19 cellular contexts compared by ENCODE assay signal in genomic region chr3:25635038-25635437, GRCh38. TPM values are rescaled to one million over a fixed set of nuclear protein-coding genes. Genes with fewer than 3 reads are reported as not detected.
A peak's percentile ranks its signal among the peaks of the same experiment; 100 is the strongest.
DNase-seq lines count a peak whose midpoint lies in the region; ATAC-seq, FAIRE-seq and TF ChIP-seq lines count a peak whose summit lies in the region.
"Had no signal": no experiment of that assay in that cellular context is flagged by ENCODE, and none has a peak within 500 bp of the region (broad histone marks: within the 10 kb centered on the region; RNA-seq: fewer than 3 reads in every experiment).

No MANE protein-coding gene starts in this region.

- no peak overlapping the region for H3K4me3 ChIP-seq in naive thymus-derived CD4-positive, alpha-beta T cell (ENCODE audit: low read length)
- H3K4me3 ChIP-seq in breast epithelium: no peak overlapping the region
- H3K4me3 ChIP-seq: GM12878 had no signal

- H3K9me3 Mint-ChIP-seq in T-helper 2 cell treated with Interferon-gamma antibody and Interleukin-4, amounts not matched to agents 5 μg/mL and 100 μg/mL, for 36 hours: no peaks in the 10 kb centered on the region
- no peaks in the 10 kb centered on the region for H3K9me3 Mint-ChIP-seq in dendritic cell treated with granulocyte-macrophage colony-stimulating factor and Interleukin-4, amounts not matched to agents 40 ng/mL and 50 ng/mL, for 4 days
- H3K9me3 Mint-ChIP-seq in naive thymus-derived CD4-positive, alpha-beta T cell: no peaks in the 10 kb centered on the region
- H3K9me3 Mint-ChIP-seq: HFFc6 had no signal

- peak overlapping the region; percentile 15 for H3K27ac Mint-ChIP-seq in T-helper 2 cell treated with Interferon-gamma antibody and Interleukin-4, amounts not matched to agents 5 μg/mL and 100 μg/mL, for 36 hours
- peak overlapping the region; percentile 24 for H3K27ac Mint-ChIP-seq in dendritic cell treated with granulocyte-macrophage colony-stimulating factor and Interleukin-4, amounts not matched to agents 40 ng/mL and 50 ng/mL, for 4 days
- H3K27ac Mint-ChIP-seq in naive thymus-derived CD4-positive, alpha-beta T cell: peak overlapping the region in 6 of 9 donors; percentile 9 to 81 (median 60)
- H3K27ac Mint-ChIP-seq: HFFc6 had no signal

- H3K36me3 Mint-ChIP-seq in T-helper 2 cell treated with Interferon-gamma antibody and Interleukin-4, amounts not matched to agents 5 μg/mL and 100 μg/mL, for 36 hours (ENCODE audit: low read depth): peaks cover 57% of the 10 kb centered on the region
- peaks cover 58% of the 10 kb centered on the region for H3K36me3 Mint-ChIP-seq in dendritic cell treated with granulocyte-macrophage colony-stimulating factor and Interleukin-4, amounts not matched to agents 40 ng/mL and 50 ng/mL, for 4 days (ENCODE audit: low read depth)
- peaks cover 11 to 47% (median 21%) of the 10 kb centered on the region in 5 donors for H3K36me3 Mint-ChIP-seq in naive thymus-derived CD4-positive, alpha-beta T cell

- H3K27ac ChIP-seq in naive thymus-derived CD4-positive, alpha-beta T cell (ENCODE audit: low read depth, low read length): peak overlapping the region; percentile 23
- H3K27ac ChIP-seq in breast epithelium: no peak overlapping the region
- H3K27ac ChIP-seq: 22Rv1 had no signal

- no peak for DNase-seq in T-helper 2 cell treated with Interferon-gamma antibody and Interleukin-4, amounts not matched to agents 5 μg/mL and 100 μg/mL, for 36 hours (ENCODE audit: low spot score)
- DNase-seq in T-helper 2 cell: no peak
- DNase-seq in naive thymus-derived CD4-positive, alpha-beta T cell: no peak
- no peak for DNase-seq in breast epithelium (ENCODE audit: low spot score in 2 of 2)
- DNase-seq: BE2C; DND-41; GDM1; HFFc6; NCI-H1105 treated with DMSO at 0.1 percent for 48 hours; NCI-H187; NK-92 treated with Interleukin-12 subunit alpha and Interleukin-12 subunit beta, amount 100 ng/mL, for 24 hours; SIG-M5 had no signal

- H3K4me3 Mint-ChIP-seq in T-helper 2 cell treated with Interferon-gamma antibody and Interleukin-4, amounts not matched to agents 5 μg/mL and 100 μg/mL, for 36 hours: no peak overlapping the region
- H3K4me3 Mint-ChIP-seq in dendritic cell treated with granulocyte-macrophage colony-stimulating factor and Interleukin-4, amounts not matched to agents 40 ng/mL and 50 ng/mL, for 4 days: no peak overlapping the region
- no peak overlapping the region for H3K4me3 Mint-ChIP-seq in naive thymus-derived CD4-positive, alpha-beta T cell
- H3K4me3 Mint-ChIP-seq: HFFc6 had no signal

- no peaks in the 10 kb centered on the region for H3K27me3 ChIP-seq in naive thymus-derived CD4-positive, alpha-beta T cell (ENCODE audit: control insufficient read depth in 2 of 2, insufficient read depth in 2 of 2, low read length in 2 of 2)
- no peaks in the 10 kb centered on the region for H3K27me3 ChIP-seq in breast epithelium
- H3K27me3 ChIP-seq: BE2C had no signal

- POLR2A ChIA-PET in naive thymus-derived CD4-positive, alpha-beta T cell (lab: Charles Lee): interaction anchor here (1.6 kb wide), 1 partner anchor 31 kb away, joined by 3 read pairs; no protein-coding TSS in a partner anchor

- peaks cover 7 to 54% (median 41%) of the 10 kb centered on the region in 3 experiments for H3K36me3 ChIP-seq in naive thymus-derived CD4-positive, alpha-beta T cell (ENCODE audit: control insufficient read depth in 2 of 3, insufficient read depth in 3 of 3, low read length in 3 of 3)
- H3K36me3 ChIP-seq in breast epithelium: peaks cover 10% of the 10 kb centered on the region
- H3K36me3 ChIP-seq: BE2C had no signal

- H3K4me1 ChIP-seq in naive thymus-derived CD4-positive, alpha-beta T cell (ENCODE audit: control insufficient read depth in 2 of 2, insufficient read depth in 2 of 2, low read length in 2 of 2): no peaks in the 10 kb centered on the region
- H3K4me1 ChIP-seq in breast epithelium: no peaks in the 10 kb centered on the region
- H3K4me1 ChIP-seq: BE2C had no signal

- H3K4me1 Mint-ChIP-seq in T-helper 2 cell treated with Interferon-gamma antibody and Interleukin-4, amounts not matched to agents 5 μg/mL and 100 μg/mL, for 36 hours (ENCODE audit: low read depth): peaks cover 12% of the 10 kb centered on the region
- no peaks in the 10 kb centered on the region for H3K4me1 Mint-ChIP-seq in dendritic cell treated with granulocyte-macrophage colony-stimulating factor and Interleukin-4, amounts not matched to agents 40 ng/mL and 50 ng/mL, for 4 days (ENCODE audit: low read depth)
- H3K4me1 Mint-ChIP-seq in naive thymus-derived CD4-positive, alpha-beta T cell: peaks cover 7 to 22% (median 14%) of the 10 kb centered on the region in 7 donors

- no peaks in the 10 kb centered on the region for H3K27me3 Mint-ChIP-seq in T-helper 2 cell treated with Interferon-gamma antibody and Interleukin-4, amounts not matched to agents 5 μg/mL and 100 μg/mL, for 36 hours (ENCODE audit: low read depth)
- H3K27me3 Mint-ChIP-seq in dendritic cell treated with granulocyte-macrophage colony-stimulating factor and Interleukin-4, amounts not matched to agents 40 ng/mL and 50 ng/mL, for 4 days: no peaks in the 10 kb centered on the region
- H3K27me3 Mint-ChIP-seq in naive thymus-derived CD4-positive, alpha-beta T cell: no peaks in the 10 kb centered on the region

- peak; percentile 36 for FAIRE-seq in G401.6 (lab: Jason Lieb, UNC)
- FAIRE-seq: GM12878, GM18507 had no signal

- no peak for ATAC-seq in naive thymus-derived CD4-positive, alpha-beta T cell
- ATAC-seq in HG03159 (IDR thresholded peaks at IDR 0.05; ENCODE audit: unreplicated experiment) (no peak), GM19328 (IDR thresholded peaks at IDR 0.05; ENCODE audit: unreplicated experiment) (no peak)
- ATAC-seq: GM12878 had no signal

- CTCF ChIA-PET in naive thymus-derived CD4-positive, alpha-beta T cell (lab: Charles Lee): no interaction called here

- intact Hi-C loops in dendritic cell treated with granulocyte-macrophage colony-stimulating factor and Interleukin-4, amounts not matched to agents 40 ng/mL and 50 ng/mL, for 4 days (cut with micrococcal nuclease): loop anchor here (5.0 kb wide), 1 partner anchor 33 kb away; no protein-coding TSS in a partner anchor
- intact Hi-C loops in naive thymus-derived CD4-positive, alpha-beta T cell (cut with micrococcal nuclease): no loop called here
- intact Hi-C loops in breast epithelium (cut with DNase I; ENCODE audit: low total_unique reads): no loop called here

- no peak for TF ChIP-seq POLR2A in breast epithelium (IDR thresholded peaks at IDR 0.05)

- H3K9me3 ChIP-seq in naive thymus-derived CD4-positive, alpha-beta T cell (ENCODE audit: control insufficient read depth in 2 of 3, low read length in 3 of 3): no peaks in the 10 kb centered on the region
- no peaks in the 10 kb centered on the region for H3K9me3 ChIP-seq in breast epithelium
- H3K9me3 ChIP-seq: BE2C had no signal

- no peak for TF ChIP-seq CTCF in breast epithelium (IDR thresholded peaks at IDR 0.05)

RNA-seq across cellular contexts. Expression of gene TOP2B, which starts 29.7 kb away (rescaled TPM):
- total RNA-seq in naive thymus-derived CD4-positive, alpha-beta T cell: 100 to 1,000 TPM; 109 to 190 (median 127) TPM
- polyA plus RNA-seq in naive thymus-derived CD4-positive, alpha-beta T cell: 100 to 1,000 TPM in 1 of 2 donors, 10 to 100 TPM in 1; 66.6 to 118 TPM
- total RNA-seq in breast epithelium: 100 to 1,000 TPM in 2 of 3 donors, 10 to 100 TPM in 1; 79.8 to 145 (median 125) TPM
